ENCODE assay signal across 8 cellular contexts in genomic region chr16:85010931-85011845, GRCh38. TPM values are rescaled to one million over a fixed set of nuclear protein-coding genes. Genes with fewer than 3 reads are reported as not detected.
DNase-seq lines count a peak whose midpoint lies in the region; ATAC-seq and TF ChIP-seq lines count a peak whose summit lies in the region.

Gene ZDHHC7, minus strand, starts transcription at chr16:85011535. Its CDS starts 20,917 bp downstream, at chr16:84990618.

- TF ChIP-seq POLR2A in lower leg skin (IDR thresholded peaks at IDR 0.05): peak in 1 of 2 donors; percentile 80

- WGBS in lower leg skin, 2 donors: 0 to 1% methylated on average over 36 to 53 of the region's 86 CpGs

- peaks cover 3% of the 10 kb centered on the region for H3K36me3 ChIP-seq in BE2C

- intact Hi-C loops in lower leg skin (cut with DNase I; ENCODE audit: low total_unique reads): no loop called here

- TF ChIP-seq CTCF in BE2C (IDR thresholded peaks at IDR 0.05; ENCODE audit: low read depth, low read length) (no peak), lower leg skin (IDR thresholded peaks at IDR 0.05) (no peak)

- peaks cover 3% of the 10 kb centered on the region; the same call in 1 of the 2 replicates for H3K27me3 ChIP-seq in BE2C

- peak within 1 kb of the TSS; percentile 98 for H3K4me3 ChIP-seq in BE2C (ENCODE audit: low read depth, low read length)
- H3K4me3 ChIP-seq in lower leg skin (ENCODE audit: low read depth, poor library complexity, severe bottlenecking): peak within 1 kb of the TSS; percentile 92

- H3K4me1 ChIP-seq in BE2C: no peaks in the 10 kb centered on the region

- ATAC-seq in GM19043 (IDR thresholded peaks at IDR 0.05; ENCODE audit: low read depth, unreplicated experiment) (peak; percentile 94), HG03354 (IDR thresholded peaks at IDR 0.05; ENCODE audit: poor library complexity, severe bottlenecking, unreplicated experiment) (peak; percentile 95)

- no peaks in the 10 kb centered on the region for H3K9me3 ChIP-seq in BE2C

- DNase-seq in BE2C: peak; percentile 90
- DNase-seq in NCI-H748 (lab: John Stamatoyannopoulos, UW; ENCODE audit: unreplicated experiment): peak; percentile 78
- DNase-seq in activated CD4-positive, alpha-beta T cell treated with anti-CD3 and anti-CD28 coated beads, Interleukin-2, amount 50 U/mL, for 48 hours: peak; percentile 86 to 87
- peak; percentile 51 to 87 for DNase-seq in dermis microvascular lymphatic vessel endothelial cell (ENCODE audit: low read depth in 2 of 2)
- peak; percentile 72 to 97 for DNase-seq in lower leg skin (ENCODE audit: low spot score in 2 of 2)
- peak; percentile 83 for DNase-seq in stimulated activated CD4-positive, alpha-beta T cell treated with anti-CD3 and anti-CD28 coated beads, Interleukin-4, amount 100 ng/mL, for 48 hours (ENCODE audit: low read depth in 2 of 2)

RNA-seq across cellular contexts. Expression of gene ZDHHC7, which starts in this region (rescaled TPM):
- 29.1 TPM for polyA plus RNA-seq in BE2C (2012; ENCODE audit: insufficient read depth, insufficient read length, low read depth)
- 32.5 and 39.4 TPM in 2 replicates for total RNA-seq in dermis microvascular lymphatic vessel endothelial cell
- 10 to 100 TPM; 39.7 to 56.5 (median 47.3) TPM for total RNA-seq in lower leg skin

Comparison
In these comparisons a context has a peak if more than half of its experiments do, and no peak if none do; other contexts are left out.
1. Peak in every context shown above with its lines: DNase-seq, ATAC-seq and H3K4me3 ChIP-seq.